In genomic region chr14:22871962-22872832, GRCh38 we compare ENCODE assay signal across 8 cellular contexts. TPM values are rescaled to one million over a fixed set of nuclear protein-coding genes. Genes with fewer than 3 reads are reported as not detected.
DNase-seq lines count a peak whose midpoint lies in the region; ATAC-seq and TF ChIP-seq lines count a peak whose summit lies in the region.

No MANE protein-coding gene starts in this region.

- TF ChIP-seq CTCF in AG04450 (IDR thresholded peaks at IDR 0.05; ENCODE audit: low read depth, low read length) (peak; percentile 96), lung (IDR thresholded peaks at IDR 0.05; ENCODE audit: control extremely low read depth, extremely low read depth) (peak; percentile 83)

- 0 to 1% methylated on average over 41 to 54 of the region's 54 CpGs for WGBS in lung, 2 donors

- DNase-seq in AG04450 (ENCODE audit: low read depth, low spot score) (peak; percentile 58), NCI-H345 treated with DMSO at 0.1 percent for 48 hours (lab: John Stamatoyannopoulos, UW; ENCODE audit: unreplicated experiment) (peak; percentile 43), ecto neural progenitor cell (ENCODE audit: low spot score) (peak; percentile 88), lung (ENCODE audit: low spot score) (peak; percentile 86)
- peak; percentile 71 for DNase-seq in activated CD4-positive, alpha-beta T cell treated with anti-CD3 and anti-CD28 coated beads, Interleukin-2, amount 50 U/mL, for 1 hour
- DNase-seq in stimulated activated CD4-positive, alpha-beta T cell treated with anti-CD3 and anti-CD28 coated beads, TNF-alpha, amount 100 ng/mL, for 4 hours (ENCODE audit: low read depth in 3 of 3): peak; percentile 49 to 52 (median 52)

- peaks cover 1 to 32% of the 10 kb centered on the region in 2 donors for H3K36me3 ChIP-seq in lung (ENCODE audit: control insufficient read depth in 2 of 2, insufficient read depth in 2 of 2, low read length in 2 of 2)

- POLR2A ChIA-PET in AG04450 (lab: Yijun Ruan, JAX): interaction anchor here (0.8 to 1.3 kb wide), 3 partner anchors 12 to 105 kb away, joined by 4 to 10 read pairs (median 5); no protein-coding TSS in a partner anchor

- H3K27ac ChIP-seq in AG04450 (ENCODE audit: low read depth, low read length): peak overlapping the region; percentile 91
- H3K27ac ChIP-seq in lung (ENCODE audit: low read depth in 1 of 2, low read length in 1 of 2): peak overlapping the region; percentile 97 to 99

- H3K4me3 ChIP-seq in AG04450 (ENCODE audit: low read depth, low read length) (peak overlapping the region; percentile 80), lung (peak overlapping the region; percentile 92)

- no peaks in the 10 kb centered on the region; the same call in 1 of the 2 replicates for H3K9me3 ChIP-seq in AG04450 (ENCODE audit: control insufficient read depth, insufficient read depth, low read length)
- no peaks in the 10 kb centered on the region for H3K9me3 ChIP-seq in lung (ENCODE audit: control insufficient read depth in 2 of 2, insufficient read depth in 1 of 2, low read length in 1 of 2)

- ATAC-seq in GM18858 (IDR thresholded peaks at IDR 0.05; ENCODE audit: unreplicated experiment): peak; percentile 6
- peak; percentile 0 for ATAC-seq in HG03108 (IDR thresholded peaks at IDR 0.05; ENCODE audit: unreplicated experiment)
- ATAC-seq in lung (ENCODE audit: insufficient read depth, low FRiP score): peak; percentile 70

- CTCF ChIA-PET in AG04450 (lab: Charles Lee): interaction anchor here (0.5 to 5.2 kb wide), 45 partner anchors 11 to 1401 kb away, joined by 3 to 110 read pairs (median 4); partner anchors contain the start of genes OXA1L, PRMT5, RBM23 and REM2

- H3K4me1 ChIP-seq in lung (ENCODE audit: control insufficient read depth in 2 of 2, insufficient read depth in 2 of 2, low read length in 2 of 2): peaks cover 4 to 9% of the 10 kb centered on the region in 2 donors

- no peaks in the 10 kb centered on the region for H3K27me3 ChIP-seq in AG04450 (ENCODE audit: control insufficient read depth, insufficient read depth, low read length)
- H3K27me3 ChIP-seq in lung (ENCODE audit: control insufficient read depth, insufficient read depth): no peaks in the 10 kb centered on the region

RNA-seq across cellular contexts. Expression of gene LRP10, which starts 0.7 kb away (rescaled TPM):
- polyA plus RNA-seq in AG04450 (2011; rRNA removed): 87.8 and 125 TPM in 2 replicates
- polyA minus RNA-seq in AG04450 (2011; rRNA and poly(A)+ RNA removed): 128 and 185 TPM in 2 replicates
- total RNA-seq in lung: 100 to 1,000 TPM in 1 of 2 donors, 10 to 100 TPM in 1; 55.2 to 148 TPM
- polyA plus RNA-seq in lung: 100 to 1,000 TPM in 1 of 2 donors, 10 to 100 TPM in 1; 25.7 to 133 TPM

RNA-seq across cellular contexts. Expression of gene REM2, which starts 10.8 kb away (rescaled TPM):
- polyA plus RNA-seq in AG04450 (2011; rRNA removed) (0.06 and 0.19 TPM in 2 replicates), lung (under 1 TPM; 0.88 to 0.98 TPM)
- 0.23 TPM in 1 of 2 replicates, not detected in the other for polyA minus RNA-seq in AG04450 (2011; rRNA and poly(A)+ RNA removed)
- total RNA-seq in lung: under 1 TPM in 1 of 2 donors, not detected in 1; 0.92 TPM

RNA-seq across cellular contexts. Expression of gene MMP14, which starts 35.8 kb away (rescaled TPM):
- 365 and 448 TPM in 2 replicates for polyA plus RNA-seq in AG04450 (2011; rRNA removed)
- polyA minus RNA-seq in AG04450 (2011; rRNA and poly(A)+ RNA removed): 257 and 350 TPM in 2 replicates
- total RNA-seq in lung: 100 to 1,000 TPM; 121 to 162 TPM
- polyA plus RNA-seq in lung: 100 to 1,000 TPM; 125 to 144 TPM

RNA-seq across cellular contexts. Expression of gene MRPL52, which starts 42.5 kb away (rescaled TPM):
- 71.8 and 78.1 TPM in 2 replicates for polyA plus RNA-seq in AG04450 (2011; rRNA removed)
- polyA minus RNA-seq in AG04450 (2011; rRNA and poly(A)+ RNA removed): 17.4 and 20.0 TPM in 2 replicates
- 100 to 1,000 TPM in 1 of 2 donors, 10 to 100 TPM in 1; 27.5 to 102 TPM for total RNA-seq in lung
- 100 to 1,000 TPM; 105 to 239 TPM for polyA plus RNA-seq in lung

RNA-seq across cellular contexts. Expression of gene RBM23, which starts 46.8 kb away (rescaled TPM):
- polyA plus RNA-seq in AG04450 (2011; rRNA removed): 46.2 and 47.2 TPM in 2 replicates
- 73.1 and 79.5 TPM in 2 replicates for polyA minus RNA-seq in AG04450 (2011; rRNA and poly(A)+ RNA removed)
- 100 to 1,000 TPM in 1 of 2 donors, 10 to 100 TPM in 1; 85.3 to 104 TPM for total RNA-seq in lung
- 10 to 100 TPM; 27.7 to 58.1 TPM for polyA plus RNA-seq in lung

Comparison
In these comparisons a context has a peak if more than half of its experiments do, and no peak if none do; other contexts are left out.
1. Peak in every context shown above with its lines: DNase-seq, ATAC-seq, H3K4me3 ChIP-seq and H3K27ac ChIP-seq.
2. ATAC-seq: peak in every context shown above with its lines; median percentile 70 in lung; 6 in GM18858; 0 in HG03108.